In genomic region chr10:132412316-132413192, GRCh38 we compare ENCODE assay signal across 12 cellular contexts. TPM values are rescaled to one million over a fixed set of nuclear protein-coding genes. Genes with fewer than 3 reads are reported as not detected.
A peak's percentile ranks its signal among the peaks of the same experiment; 100 is the strongest.
DNase-seq lines count a peak whose midpoint lies in the region; ATAC-seq and TF ChIP-seq lines count a peak whose summit lies in the region.
"Had no signal": no experiment of that assay in that cellular context is flagged by ENCODE, and none has a peak within 500 bp of the region (broad histone marks: within the 10 kb centered on the region; RNA-seq: fewer than 3 reads in every experiment).

No MANE protein-coding gene starts in this region.

- in situ Hi-C loops in Panc1 (cut with HindIII; ENCODE audit: low pct_unique_long_range_greater_than_20kb, low sequenced_read_pairs) = no loop called here

- H3K9me3 ChIP-seq in Panc1 (ENCODE audit: control insufficient read depth, insufficient read depth, low read depth, low read length) (no peaks in the 10 kb centered on the region), mucosa of rectum (ENCODE audit: control insufficient read depth in 2 of 2, low read length in 2 of 2) (no peaks in the 10 kb centered on the region)

- H3K36me3 ChIP-seq in Panc1 (ENCODE audit: control insufficient read depth, insufficient read depth, low read length) = no peaks in the 10 kb centered on the region
- H3K36me3 ChIP-seq in mucosa of rectum (ENCODE audit: control insufficient read depth in 2 of 2, insufficient read depth in 2 of 2, low read length in 2 of 2) = peaks cover 12 to 16% of the 10 kb centered on the region in 2 donors

- H3K27ac ChIP-seq in Panc1 (ENCODE audit: low read length) (peak overlapping the region; percentile 86), dorsolateral prefrontal cortex (peak overlapping the region in 55 of 59 donors; percentile 11 to 88 (median 76)), mucosa of rectum (ENCODE audit: low read depth in 2 of 2, low read length in 2 of 2) (peak overlapping the region; percentile 89 to 97), temporal lobe (ENCODE audit: low read depth, low read length) (peak overlapping the region; percentile 71)

- no peak overlapping the region for H3K27ac Mint-ChIP-seq in activated CD4-positive, alpha-beta T cell treated with anti-CD3 and anti-CD28 coated beads, Interleukin-2, amount 10 ng/mL, durations not matched to agents 7 days and 5 days
- H3K27ac Mint-ChIP-seq: activated T-helper 2 cell treated with anti-CD3 and anti-CD28 coated beads, Interferon-gamma antibody, Interleukin-2, Interleukin-4, amounts not matched to agents 10 μg/mL and 5 μg/mL and 100 μg/mL, durations not matched to agents 14 hours and 24 hours and 36 hours had no signal

- intact Hi-C loops in Panc1 (cut with micrococcal nuclease; ENCODE audit: unreplicated experiment) = no loop called here
- intact Hi-C loops in dorsolateral prefrontal cortex (cut with DNase I) = no loop called here

- H3K27me3 Mint-ChIP-seq in activated CD4-positive, alpha-beta T cell treated with anti-CD3 and anti-CD28 coated beads, Interleukin-2, amount 10 ng/mL, durations not matched to agents 7 days and 5 days = no peaks in the 10 kb centered on the region

- H3K27me3 ChIP-seq in Panc1 (ENCODE audit: control insufficient read depth, insufficient read depth, low read length) (no peaks in the 10 kb centered on the region), dorsolateral prefrontal cortex (no peaks in the 10 kb centered on the region), mucosa of rectum (ENCODE audit: control insufficient read depth in 2 of 2, insufficient read depth in 2 of 2, low read length in 2 of 2) (no peaks in the 10 kb centered on the region)

- no peak for DNase-seq in Panc1 (ENCODE audit: low read depth, low spot score)
- DNase-seq in dorsolateral prefrontal cortex = no peak
- no peak for DNase-seq in activated CD4-positive, alpha-beta T cell treated with anti-CD3 and anti-CD28 coated beads, Interleukin-2, amount 10 ng/mL, durations not matched to agents 7 days and 5 days
- DNase-seq in stimulated activated naive CD4-positive, alpha-beta T cell (lab: John Stamatoyannopoulos, UW) = no peak
- DNase-seq in H4 (ENCODE audit: low spot score) = no peak
- DNase-seq: DMS79 treated with DMSO at 0.1 percent for 48 hours, NCI-H2081 treated with DMSO at 0.1 percent for 48 hours, OCI-M1 had no signal

- POLR2A ChIA-PET in Panc1 (lab: Charles Lee) = interaction anchor here (0.6 kb wide), 1 partner anchor 505 kb away, joined by 3 read pairs; no protein-coding TSS in a partner anchor
- POLR2A ChIA-PET in activated CD4-positive, alpha-beta T cell treated with anti-CD3 and anti-CD28 coated beads, Interleukin-2, amount 10 ng/mL, durations not matched to agents 7 days and 5 days (lab: Charles Lee) = interaction anchor here (0.6 kb wide), 1 partner anchor 9 kb away, joined by 3 read pairs; no protein-coding TSS in a partner anchor

- H3K4me1 ChIP-seq in Panc1 (ENCODE audit: control insufficient read depth, insufficient read depth, low read length) = peaks cover 76% of the 10 kb centered on the region
- peaks cover 63 to 66% of the 10 kb centered on the region in 2 donors for H3K4me1 ChIP-seq in mucosa of rectum (ENCODE audit: control insufficient read depth in 2 of 2, insufficient read depth in 2 of 2, low read length in 2 of 2)

- CTCF ChIA-PET in Panc1 (lab: Charles Lee) = no interaction called here
- CTCF ChIA-PET in activated CD4-positive, alpha-beta T cell treated with anti-CD3 and anti-CD28 coated beads, Interleukin-2, amount 10 ng/mL, durations not matched to agents 7 days and 5 days (lab: Charles Lee) = no interaction called here

- TF ChIP-seq CTCF in Panc1 (IDR thresholded peaks at IDR 0.05) = no peak
- TF ChIP-seq CTCF in dorsolateral prefrontal cortex (IDR thresholded peaks at IDR 0.05 in 54 of 56, conservative IDR thresholded peaks at IDR 0.05 in 2 of 56; ENCODE audit: low read depth in 1 of 56, partially characterized antibody in 56 of 56) = no peak

- peaks cover 7% of the 10 kb centered on the region for H3K4me1 Mint-ChIP-seq in activated CD4-positive, alpha-beta T cell treated with anti-CD3 and anti-CD28 coated beads, Interleukin-2, amount 10 ng/mL, durations not matched to agents 7 days and 5 days

- H3K36me3 Mint-ChIP-seq in activated CD4-positive, alpha-beta T cell treated with anti-CD3 and anti-CD28 coated beads, Interleukin-2, amount 10 ng/mL, durations not matched to agents 7 days and 5 days (ENCODE audit: low read depth) = no peaks in the 10 kb centered on the region

- no peak for ATAC-seq in Panc1
- no peak for ATAC-seq in HG02571 (IDR thresholded peaks at IDR 0.05; ENCODE audit: unreplicated experiment)

- H3K9me3 Mint-ChIP-seq in activated CD4-positive, alpha-beta T cell treated with anti-CD3 and anti-CD28 coated beads, Interleukin-2, amount 10 ng/mL, durations not matched to agents 7 days and 5 days = no peaks in the 10 kb centered on the region
- H3K9me3 Mint-ChIP-seq: activated T-helper 2 cell treated with anti-CD3 and anti-CD28 coated beads, Interferon-gamma antibody, Interleukin-2, Interleukin-4, amounts not matched to agents 10 μg/mL and 5 μg/mL and 100 μg/mL, durations not matched to agents 14 hours and 24 hours and 36 hours had no signal

- H3K4me3 Mint-ChIP-seq in activated CD4-positive, alpha-beta T cell treated with anti-CD3 and anti-CD28 coated beads, Interleukin-2, amount 10 ng/mL, durations not matched to agents 7 days and 5 days = no peak overlapping the region

- no peak overlapping the region for H3K4me3 ChIP-seq in Panc1 (ENCODE audit: low read depth in 2 of 2, low read length in 2 of 2)
- no peak overlapping the region for H3K4me3 ChIP-seq in dorsolateral prefrontal cortex
- no peak overlapping the region for H3K4me3 ChIP-seq in mucosa of rectum (ENCODE audit: low read length in 2 of 2)

- peak overlapping the region; percentile 32 to 92 for H3K9ac ChIP-seq in mucosa of rectum (ENCODE audit: low read depth in 1 of 2, low read length in 2 of 2)

- BruUV-seq in Panc1 (replicated peaks; lab: Mats Ljungman, UMichigan) = no TSS peak

RNA-seq across cellular contexts. Expression of gene PWWP2B, which starts 15.6 kb away (rescaled TPM):
- 51.6 TPM for total RNA-seq in Panc1 (2021; ENCODE audit: unreplicated experiment)
- 56.2 TPM for polyA plus RNA-seq in Panc1 (2012; ENCODE audit: insufficient read length)
- 10 to 100 TPM in 118 of 120 experiments, 1 to 10 TPM in 2; 7.7 to 28.3 (median 17.8) TPM for total RNA-seq in dorsolateral prefrontal cortex
- 5.7 TPM for total RNA-seq in temporal lobe
- total RNA-seq in activated CD4-positive, alpha-beta T cell treated with anti-CD3 and anti-CD28 coated beads, Interleukin-2, amount 10 ng/mL, durations not matched to agents 7 days and 5 days = 1 to 10 TPM; 8.1 to 9.3 TPM
- 2.2 and 6.2 TPM in 2 replicates for total RNA-seq in H4 (2014; rRNA removed; shearing (Covaris generic))
